In the genomic region with DNA sequence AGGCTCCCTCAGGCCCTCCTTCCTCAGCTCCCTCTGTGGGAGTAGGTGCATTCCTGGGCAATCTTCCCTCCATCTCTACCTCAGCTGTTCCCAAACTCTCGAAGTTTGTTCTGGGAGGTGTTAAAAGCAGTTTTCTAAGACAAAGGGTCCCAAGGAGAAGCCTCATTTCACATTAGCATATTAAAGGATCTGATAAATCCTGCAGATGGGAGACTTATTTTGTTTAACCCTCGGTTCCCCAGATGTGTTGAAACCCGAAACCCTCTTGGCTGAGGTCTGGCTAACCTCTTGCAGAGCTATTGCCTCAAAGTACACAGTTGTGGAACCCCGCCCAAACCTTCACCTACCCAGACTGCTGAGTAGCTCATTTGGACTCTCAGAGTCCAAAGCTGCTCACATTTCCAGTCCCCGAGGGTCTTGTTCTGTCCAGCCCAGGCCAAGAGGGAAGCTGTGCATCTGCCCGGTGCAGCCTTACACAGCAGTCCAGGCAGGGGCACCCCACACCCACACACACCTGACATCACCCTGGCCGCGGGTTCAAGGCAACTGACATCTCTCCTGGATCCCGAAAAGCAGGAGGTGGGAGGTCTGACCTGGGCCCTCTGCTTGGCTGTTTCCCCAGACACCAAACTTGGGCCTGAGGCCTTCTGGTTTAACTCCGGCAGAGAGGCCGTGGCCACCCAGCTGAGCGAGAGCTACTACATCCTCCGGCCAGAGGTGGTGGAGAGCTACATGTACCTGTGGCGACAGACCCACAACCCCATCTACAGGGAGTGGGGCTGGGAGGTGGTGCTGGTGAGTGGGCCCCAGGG, we compare ENCODE assay signal across 17 cellular contexts. TPM values are rescaled to one million over a fixed set of nuclear protein-coding genes. Genes with fewer than 3 reads are reported as not detected.
A peak's percentile ranks its signal among the peaks of the same experiment; 100 is the strongest.
DNase-seq lines count a peak whose midpoint lies in the region; ATAC-seq, FAIRE-seq and TF ChIP-seq lines count a peak whose summit lies in the region.
"Had no signal": no experiment of that assay in that cellular context is flagged by ENCODE, and none has a peak within 500 bp of the region (broad histone marks: within the 10 kb centered on the region; RNA-seq: fewer than 3 reads in every experiment).

No MANE protein-coding gene starts in this region.

- 52% methylated on average over 14 of the region's 14 CpGs for WGBS in K562 (ENCODE audit: insufficient coverage, low coverage, missing lambda C conversion rate)
- 5% methylated on average over 9 of the region's 14 CpGs for WGBS in HepG2 (ENCODE audit: low lambda C conversion rate)

- H3K4me2 ChIP-seq in K562 (ENCODE audit: insufficient read depth, low read length): no peak overlapping the region
- peak overlapping the region; percentile 24; the same call in 1 of the 2 replicates for H3K4me2 ChIP-seq in HepG2 (ENCODE audit: low read depth, low read length)

- H3K27me3 ChIP-seq in HUES6 (ENCODE audit: control insufficient read depth, insufficient read depth, low read length): no peaks in the 10 kb centered on the region
- peaks cover 0 to 2% of the 10 kb centered on the region in 2 experiments; a peak in 1 of 5 replicates for H3K27me3 ChIP-seq in K562 (ENCODE audit: control insufficient read depth in 2 of 2, insufficient read depth in 2 of 2, low read length in 2 of 2)
- H3K27me3 ChIP-seq in HepG2 (ENCODE audit: control insufficient read depth in 1 of 2, insufficient read depth in 2 of 2, low read length in 2 of 2): peaks cover 0 to 32% of the 10 kb centered on the region in 2 experiments; a peak in 4 of 5 replicates

- no peak for TF ChIP-seq POLR2A in K562 (conservative IDR thresholded peaks at IDR 0.05)
- TF ChIP-seq POLR2A in HepG2 (IDR thresholded peaks at IDR 0.05; ENCODE audit: insufficient read depth in 1 of 2, low read depth in 2 of 2, low read length in 2 of 2): no peak

- POLR2A ChIA-PET in K562 (lab: Yijun Ruan, JAX) (interaction anchor here (0.5 to 1.5 kb wide), 10 partner anchors 11 to 1127 kb away, joined by 3 to 9 read pairs (median 3); no protein-coding TSS in a partner anchor), HepG2 (lab: Yijun Ruan, JAX) (no interaction called here)

- H2AFZ ChIP-seq in K562 (ENCODE audit: low read depth, low read length) (no peak overlapping the region; the same call in 1 of the 2 replicates), HepG2 (ENCODE audit: low read length) (no peak overlapping the region)

- H3K9ac ChIP-seq in HUES6 (ENCODE audit: low read length): peak overlapping the region; percentile 30
- peak overlapping the region in 1 of 2 experiments; percentile 80; a peak in 2 of 4 replicates for H3K9ac ChIP-seq in K562 (ENCODE audit: insufficient read depth in 1 of 2, low read depth in 2 of 2, low read length in 2 of 2)
- H3K9ac ChIP-seq in HepG2 (ENCODE audit: insufficient read depth, low read depth, low read length): no peak overlapping the region

- H3K4me1 ChIP-seq in HUES6 (ENCODE audit: control insufficient read depth, insufficient read depth, low read length): peaks cover 44% of the 10 kb centered on the region
- peaks cover 33 to 47% of the 10 kb centered on the region in 2 experiments for H3K4me1 ChIP-seq in K562 (replicated peaks in 1 of 2; ENCODE audit: control insufficient read depth in 2 of 2, insufficient read depth in 2 of 2, low read length in 2 of 2)
- peaks cover 29% of the 10 kb centered on the region for H3K4me1 ChIP-seq in HepG2 (ENCODE audit: insufficient read depth, low read length)

- H3K27ac ChIP-seq in HUES6 (ENCODE audit: low read depth, low read length) (no peak overlapping the region), K562 (ENCODE audit: extremely low read depth, low read depth, low read length) (no peak overlapping the region), HepG2 (ENCODE audit: extremely low read length, insufficient read depth, low read length) (no peak overlapping the region)
- H3K27ac ChIP-seq: epithelial cell of prostate had no signal

- H4K20me1 ChIP-seq in K562 (replicated peaks; ENCODE audit: control insufficient read depth, insufficient read depth, low read length): no peaks in the 10 kb centered on the region
- no peaks in the 10 kb centered on the region for H4K20me1 ChIP-seq in HepG2 (ENCODE audit: insufficient read depth, low read length)

- H3K9me3 ChIP-seq in HUES6 (ENCODE audit: control insufficient read depth, insufficient read depth, low read depth, low read length) (no peaks in the 10 kb centered on the region), K562 (replicated peaks; ENCODE audit: control insufficient read depth, insufficient read depth, low read depth, low read length) (no peaks in the 10 kb centered on the region), HepG2 (ENCODE audit: low read length) (no peaks in the 10 kb centered on the region)

- ATAC-seq in K562: peak; percentile 79
- ATAC-seq in HepG2: peak; percentile 81
- ATAC-seq: activated T-helper 17 cell treated with anti-CD3 and anti-CD28 coated beads, Interleukin-2, amount 50 U/mL, for 72 hours; stimulated activated effector memory CD8-positive, alpha-beta T cell treated with anti-CD3 and anti-CD28 coated beads, Interleukin-12 subunit alpha, Interleukin-12 subunit beta, amount 100 ng/mL, for 72 hours had no signal

- H3K79me2 ChIP-seq in K562 (ENCODE audit: control insufficient read depth, insufficient read depth, low read length): no peaks in the 10 kb centered on the region
- H3K79me2 ChIP-seq in HepG2 (ENCODE audit: insufficient read depth, low read length): no peaks in the 10 kb centered on the region

- BruUV-seq in K562 (replicated peaks; lab: Mats Ljungman, UMichigan) (no TSS peak), HepG2 (replicated peaks; lab: Mats Ljungman, UMichigan) (no TSS peak)

- H3K4me3 ChIP-seq in HUES6 (ENCODE audit: low read depth, low read length) (no peak overlapping the region), K562 (no peak overlapping the region), HepG2 (replicated peaks in 1 of 3; ENCODE audit: insufficient read depth in 1 of 3, low read depth in 2 of 3, low read length in 3 of 3) (no peak overlapping the region; a peak in 1 of 6 replicates)

- CTCF ChIA-PET in K562 (lab: Yijun Ruan, JAX; ENCODE audit: low intra/inter-chr PET ratio) (no interaction called here), HepG2 (lab: Yijun Ruan, JAX; ENCODE audit: low intra/inter-chr PET ratio, low total read pairs) (no interaction called here)

- H3K9me1 ChIP-seq in K562 (ENCODE audit: control insufficient read depth, insufficient read depth, low read length): peaks cover 3% of the 10 kb centered on the region

- in situ Hi-C loops in K562 (cut with MboI): no loop called here
- in situ Hi-C loops in HepG2 (cut with HindIII; ENCODE audit: extremely low pct_ligation_motif_present, low pct_unique_long_range_greater_than_20kb): no loop called here

- intact Hi-C loops in K562 (cut with micrococcal nuclease): no loop called here
- intact Hi-C loops in HepG2 (cut with micrococcal nuclease; ENCODE audit: unreplicated experiment): no loop called here

- TF ChIP-seq CTCF in K562 (IDR thresholded peaks at IDR 0.05 in 2 of 3, conservative IDR thresholded peaks at IDR 0.05 in 1 of 3; ENCODE audit: insufficient read depth in 2 of 3, low read depth in 1 of 3, low read length in 3 of 3) (no peak), HepG2 (CRISPR knock-in tag; IDR thresholded peaks at IDR 0.05) (peak; percentile 25; the same call in 1 of the 2 replicates), D721Med (IDR thresholded peaks at IDR 0.05; ENCODE audit: insufficient read depth, missing control alignments) (no peak)

- H3K36me3 ChIP-seq in HUES6 (ENCODE audit: control insufficient read depth, insufficient read depth, low read length) (0 out of 2 replicates have a peak, but pooled peaks cover 3% of the 10 kb centered on the region), K562 (ENCODE audit: control insufficient read depth, insufficient read depth, low read length) (no peaks in the 10 kb centered on the region), HepG2 (replicated peaks in 1 of 2; ENCODE audit: control insufficient read depth in 1 of 2, insufficient read depth in 2 of 2, low read length in 2 of 2) (no peaks in the 10 kb centered on the region)

- DNase-seq in DMS 273 (lab: John Stamatoyannopoulos, UW; ENCODE audit: unreplicated experiment) (peak; percentile 82), K562 (ENCODE audit: extremely low read depth in 1 of 4, low spot score in 3 of 4) (peak in 2 of 4 experiments; percentile 53 to 58), HepG2 (ENCODE audit: low spot score) (peak; percentile 34), D721Med (ENCODE audit: insufficient read length, low spot score) (no peak), GM03348 (ENCODE audit: low spot score) (no peak), activated T-cell treated with anti-CD3 and anti-CD28 coated beads for 4 hours (no peak), glomerular visceral epithelial cell (ENCODE audit: extremely low spot score) (no peak)
- DNase-seq: activated CD4-positive, alpha-beta T cell treated with anti-CD3 and anti-CD28 coated beads, Interleukin-2, amount 50 U/mL, for 1 hour; AML-193; midbrain; NCI-H187 treated with DMSO at 0.1 percent for 48 hours; stimulated activated CD4-positive, alpha-beta T cell treated with anti-CD3 and anti-CD28 coated beads, Interleukin-2, amount 100 ng/mL, for 24 hours had no signal

- peak; percentile 64 for FAIRE-seq in K562 (lab: Jason Lieb, UNC)
- peak; percentile 47 for FAIRE-seq in HepG2 (lab: Jason Lieb, UNC)
- no peak for FAIRE-seq in D721Med (lab: Jason Lieb, UNC)
- FAIRE-seq: RCC 7860 had no signal

- TF ChIP-seq RAD21 in K562 (CRISPR knock-in tag; conservative IDR thresholded peaks at IDR 0.05 in 1 of 2, IDR thresholded peaks at IDR 0.05 in 1 of 2) (no peak), HepG2 (CRISPR knock-in tag; IDR thresholded peaks at IDR 0.05) (no peak)

- TF ChIP-seq EP300 in K562 (IDR thresholded peaks at IDR 0.05; ENCODE audit: low read length) (peak; percentile 56), HepG2 (IDR thresholded peaks at IDR 0.05; ENCODE audit: low read depth in 2 of 2, low read length in 2 of 2) (no peak), HepG2 (CRISPR knock-in tag; IDR thresholded peaks at IDR 0.05; ENCODE audit: borderline replicate concordance) (no peak)

RNA-seq across cellular contexts. Expression of gene SELENON, which starts 19.5 kb away (rescaled TPM):
- 10.6 and 27.1 TPM in 2 replicates for total RNA-seq in K562 (2011; cell fraction: chromatin; rRNA removed; ENCODE audit: low replicate concordance)
- 20.8 and 22.0 TPM in 2 replicates for total RNA-seq in K562 (2011; cell fraction: nucleolus; rRNA removed)
- total RNA-seq in K562 (2011; cell fraction: nucleoplasm; rRNA removed): 23.3 and 31.8 TPM in 2 replicates
- 6.1 and 10.0 TPM in 2 replicates for total RNA-seq in K562 (2014; rRNA removed)
- total RNA-seq in K562 (2014; rRNA removed; fragmentation: Illumina TruSeq; extraction: Trizol): 5.1 and 6.8 TPM in 2 replicates
- total RNA-seq in K562 (2015; rRNA removed; fragmentation: Illumina TruSeq; extraction: Trizol): 7.0 and 7.4 TPM in 2 replicates
- 21.2 and 24.4 TPM in 2 replicates for total RNA-seq in K562 (2021)
- polyA plus RNA-seq in K562 (2011; rRNA removed): 7.1 and 7.2 TPM in 2 replicates
- polyA plus RNA-seq in K562 (2011; cell fraction: cytosol; rRNA removed): 12.7 and 12.8 TPM in 2 replicates
- polyA plus RNA-seq in K562 (2011; cell fraction: nucleus; rRNA removed): 13.8 and 19.5 TPM in 2 replicates
- 17.5 and 37.6 TPM in 2 replicates for polyA plus RNA-seq in K562 (2012)
- polyA plus RNA-seq in K562 (2014; fragmentation: Illumina TruSeq; extraction: Trizol): 26.7 and 28.9 TPM in 2 replicates
- polyA plus RNA-seq in K562 (2014; fragmentation: Nextera tagmentation; extraction: Ambion mirVana): 1 to 10 TPM in 1 of 2 experiments, under 1 TPM in 1; 0.43 to 1.5 TPM
- 12.5 and 12.6 TPM in 2 replicates for polyA plus RNA-seq in K562 (2014; rRNA removed)
- polyA minus RNA-seq in K562 (2011; rRNA and poly(A)+ RNA removed): 3.7 and 4.2 TPM in 2 replicates
- 12.5 and 15.8 TPM in 2 replicates for polyA minus RNA-seq in K562 (2011; cell fraction: cytosol; rRNA and poly(A)+ RNA removed)
- polyA minus RNA-seq in K562 (2011; cell fraction: nucleus; rRNA and poly(A)+ RNA removed): 2.4 and 3.6 TPM in 2 replicates
- total RNA-seq in HepG2 (2016; rRNA removed; fragmentation: Illumina TruSeq; extraction: Trizol): 3.4 and 3.8 TPM in 2 replicates
- total RNA-seq in HepG2 (2016; cell fraction: cytosol; rRNA removed; fragmentation: Illumina TruSeq; extraction: Trizol; ENCODE audit: low read depth): 1.4 and 1.6 TPM in 2 replicates
- total RNA-seq in HepG2 (2016; cell fraction: insoluble cytoplasmic fraction; rRNA removed; fragmentation: Illumina TruSeq; extraction: Trizol): 2.6 and 3.9 TPM in 2 replicates
- total RNA-seq in HepG2 (2016; cell fraction: membrane; rRNA removed; fragmentation: Illumina TruSeq; extraction: Trizol): 5.9 and 6.0 TPM in 2 replicates
- total RNA-seq in HepG2 (2016; cell fraction: nucleus; rRNA removed; fragmentation: Illumina TruSeq; extraction: Trizol): 6.6 and 8.7 TPM in 2 replicates
- polyA plus RNA-seq in HepG2 (2011; rRNA removed): 8.0 and 8.9 TPM in 2 replicates
- 9.0 and 9.2 TPM in 2 replicates for polyA plus RNA-seq in HepG2 (2011; cell fraction: cytosol; rRNA removed)
- 13.1 and 15.6 TPM in 2 replicates for polyA plus RNA-seq in HepG2 (2011; cell fraction: nucleus; rRNA removed)
- polyA plus RNA-seq in HepG2 (2012): 10.5 and 11.5 TPM in 2 replicates
- 3.5 and 4.0 TPM in 2 replicates for polyA plus RNA-seq in HepG2 (2016; cell fraction: cytosol; fragmentation: Illumina TruSeq; extraction: Trizol; ENCODE audit: low read depth)
- polyA plus RNA-seq in HepG2 (2016; cell fraction: insoluble cytoplasmic fraction; fragmentation: Illumina TruSeq; extraction: Trizol; ENCODE audit: low read depth): 8.8 and 12.5 TPM in 2 replicates
- 12.1 and 12.7 TPM in 2 replicates for polyA plus RNA-seq in HepG2 (2016; cell fraction: membrane; fragmentation: Illumina TruSeq; extraction: Trizol; ENCODE audit: low read depth)
- 27.6 and 29.1 TPM in 2 replicates for polyA plus RNA-seq in HepG2 (2016; cell fraction: nucleus; fragmentation: Illumina TruSeq; extraction: Trizol; ENCODE audit: insufficient read depth, low read depth)
- polyA minus RNA-seq in HepG2 (2011; rRNA and poly(A)+ RNA removed; ENCODE audit: low replicate concordance): 10.4 TPM in 2 replicates
- polyA minus RNA-seq in HepG2 (2011; cell fraction: cytosol; rRNA and poly(A)+ RNA removed): 8.1 and 8.3 TPM in 2 replicates
- polyA minus RNA-seq in HepG2 (2011; cell fraction: nucleus; rRNA and poly(A)+ RNA removed): 3.1 and 5.0 TPM in 2 replicates

RNA-seq across cellular contexts. Expression of gene MTFR1L, which starts 39.2 kb away (rescaled TPM):
- 93.2 and 162 TPM in 2 replicates for total RNA-seq in K562 (2011; cell fraction: chromatin; rRNA removed; ENCODE audit: low replicate concordance)
- 112 and 114 TPM in 2 replicates for total RNA-seq in K562 (2011; cell fraction: nucleolus; rRNA removed)
- total RNA-seq in K562 (2011; cell fraction: nucleoplasm; rRNA removed): 110 and 117 TPM in 2 replicates
- 43.5 and 54.9 TPM in 2 replicates for total RNA-seq in K562 (2014; rRNA removed)
- total RNA-seq in K562 (2014; rRNA removed; fragmentation: Illumina TruSeq; extraction: Trizol): 39.2 and 41.4 TPM in 2 replicates
- 45.2 and 45.8 TPM in 2 replicates for total RNA-seq in K562 (2015; rRNA removed; fragmentation: Illumina TruSeq; extraction: Trizol)
- 54.3 and 58.5 TPM in 2 replicates for total RNA-seq in K562 (2021)
- polyA plus RNA-seq in K562 (2011; rRNA removed): 53.7 and 79.7 TPM in 2 replicates
- polyA plus RNA-seq in K562 (2011; cell fraction: cytosol; rRNA removed): 75.5 and 87.3 TPM in 2 replicates
- polyA plus RNA-seq in K562 (2011; cell fraction: nucleus; rRNA removed): 196 and 214 TPM in 2 replicates
- polyA plus RNA-seq in K562 (2012): 57.4 and 71.0 TPM in 2 replicates
- polyA plus RNA-seq in K562 (2014; fragmentation: Illumina TruSeq; extraction: Trizol): 71.0 and 84.8 TPM in 2 replicates
- polyA plus RNA-seq in K562 (2014; fragmentation: Nextera tagmentation; extraction: Ambion mirVana): 10 to 100 TPM; 81.2 to 98.5 TPM
- polyA plus RNA-seq in K562 (2014; rRNA removed): 45.1 and 60.0 TPM in 2 replicates
- 35.2 and 44.3 TPM in 2 replicates for polyA minus RNA-seq in K562 (2011; rRNA and poly(A)+ RNA removed)
- polyA minus RNA-seq in K562 (2011; cell fraction: cytosol; rRNA and poly(A)+ RNA removed): 23.6 and 25.6 TPM in 2 replicates
- polyA minus RNA-seq in K562 (2011; cell fraction: nucleus; rRNA and poly(A)+ RNA removed): 31.9 and 51.9 TPM in 2 replicates
- 38.0 and 47.5 TPM in 2 replicates for total RNA-seq in HepG2 (2016; rRNA removed; fragmentation: Illumina TruSeq; extraction: Trizol)
- total RNA-seq in HepG2 (2016; cell fraction: cytosol; rRNA removed; fragmentation: Illumina TruSeq; extraction: Trizol; ENCODE audit: low read depth): 28.2 and 30.9 TPM in 2 replicates
- total RNA-seq in HepG2 (2016; cell fraction: insoluble cytoplasmic fraction; rRNA removed; fragmentation: Illumina TruSeq; extraction: Trizol): 40.1 and 47.2 TPM in 2 replicates
- 56.8 and 65.1 TPM in 2 replicates for total RNA-seq in HepG2 (2016; cell fraction: membrane; rRNA removed; fragmentation: Illumina TruSeq; extraction: Trizol)
- total RNA-seq in HepG2 (2016; cell fraction: nucleus; rRNA removed; fragmentation: Illumina TruSeq; extraction: Trizol): 25.8 and 26.4 TPM in 2 replicates
- polyA plus RNA-seq in HepG2 (2011; rRNA removed): 55.7 and 68.1 TPM in 2 replicates
- 36.1 and 44.8 TPM in 2 replicates for polyA plus RNA-seq in HepG2 (2011; cell fraction: cytosol; rRNA removed)
- 196 and 210 TPM in 2 replicates for polyA plus RNA-seq in HepG2 (2011; cell fraction: nucleus; rRNA removed)
- polyA plus RNA-seq in HepG2 (2012): 39.2 and 42.0 TPM in 2 replicates
- polyA plus RNA-seq in HepG2 (2016; cell fraction: cytosol; fragmentation: Illumina TruSeq; extraction: Trizol; ENCODE audit: low read depth): 28.1 and 35.4 TPM in 2 replicates
- polyA plus RNA-seq in HepG2 (2016; cell fraction: insoluble cytoplasmic fraction; fragmentation: Illumina TruSeq; extraction: Trizol; ENCODE audit: low read depth): 45.3 and 52.8 TPM in 2 replicates
- polyA plus RNA-seq in HepG2 (2016; cell fraction: membrane; fragmentation: Illumina TruSeq; extraction: Trizol; ENCODE audit: low read depth): 52.1 and 54.5 TPM in 2 replicates
- polyA plus RNA-seq in HepG2 (2016; cell fraction: nucleus; fragmentation: Illumina TruSeq; extraction: Trizol; ENCODE audit: insufficient read depth, low read depth): 60.6 and 65.4 TPM in 2 replicates
- polyA minus RNA-seq in HepG2 (2011; rRNA and poly(A)+ RNA removed; ENCODE audit: low replicate concordance): 29.8 and 53.8 TPM in 2 replicates
- polyA minus RNA-seq in HepG2 (2011; cell fraction: cytosol; rRNA and poly(A)+ RNA removed): 18.0 and 18.1 TPM in 2 replicates
- polyA minus RNA-seq in HepG2 (2011; cell fraction: nucleus; rRNA and poly(A)+ RNA removed): 23.8 and 32.3 TPM in 2 replicates

Comparison
In these comparisons a context has a peak if more than half of its experiments do, and no peak if none do; other contexts are left out.
1. DNase-seq: peak in DMS 273 (single experiment) and HepG2 (single experiment); none in D721Med (single experiment), GM03348 (single experiment), activated T-cell treated with anti-CD3 and anti-CD28 coated beads for 4 hours (single experiment) and glomerular visceral epithelial cell (single experiment).